In the genomic region with DNA sequence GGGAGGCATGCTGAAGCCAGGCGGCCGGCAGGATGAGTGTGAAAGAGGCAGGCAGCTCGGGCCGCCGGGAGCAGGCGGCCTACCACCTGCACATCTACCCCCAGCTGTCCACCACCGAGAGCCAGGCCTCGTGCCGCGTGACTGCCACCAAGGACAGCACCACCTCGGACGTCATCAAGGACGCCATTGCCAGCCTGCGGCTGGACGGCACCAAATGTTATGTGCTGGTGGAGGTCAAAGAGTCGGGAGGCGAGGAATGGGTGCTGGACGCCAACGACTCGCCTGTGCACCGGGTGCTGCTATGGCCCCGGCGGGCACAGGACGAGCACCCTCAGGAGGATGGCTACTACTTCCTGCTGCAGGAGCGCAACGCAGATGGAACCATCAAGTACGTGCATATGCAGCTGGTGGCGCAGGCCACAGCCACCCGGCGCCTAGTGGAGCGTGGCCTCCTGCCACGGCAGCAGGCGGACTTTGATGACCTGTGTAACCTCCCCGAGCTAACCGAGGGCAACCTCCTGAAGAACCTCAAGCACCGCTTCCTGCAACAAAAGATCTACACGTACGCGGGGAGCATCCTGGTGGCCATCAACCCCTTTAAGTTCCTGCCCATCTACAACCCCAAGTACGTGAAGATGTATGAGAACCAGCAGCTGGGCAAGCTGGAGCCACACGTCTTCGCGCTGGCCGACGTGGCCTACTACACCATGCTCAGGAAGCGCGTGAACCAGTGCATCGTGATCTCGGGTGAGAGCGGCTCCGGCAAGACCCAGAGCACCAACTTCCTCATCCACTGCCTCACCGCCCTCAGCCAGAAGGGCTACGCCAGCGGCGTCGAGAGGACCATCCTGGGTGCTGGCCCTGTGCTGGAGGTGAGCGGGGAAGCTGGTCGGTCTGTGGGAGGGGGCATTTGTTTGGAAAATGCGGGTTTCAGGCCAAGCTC, we compare ENCODE assay signal across 20 cellular contexts.
"Had no signal": no experiment of that assay in that cellular context is flagged by ENCODE, and none has a peak within 500 bp of the region (broad histone marks: within the 10 kb centered on the region; RNA-seq: fewer than 3 reads in every experiment).

No MANE protein-coding gene starts in this region.

- H3K36me3 ChIP-seq: ovary had no signal

- H3K27ac Mint-ChIP-seq: activated CD4-positive, alpha-beta memory T cell treated with anti-CD3 and anti-CD28 coated beads for 36 hours; activated CD4-positive, alpha-beta T cell treated with anti-CD3 and anti-CD28 coated beads for 36 hours; activated CD8-positive, alpha-beta memory T cell treated with anti-CD3 and anti-CD28 coated beads, Interleukin-2, amount 10 ng/mL, durations not matched to agents 7 days and 5 days; activated naive CD4-positive, alpha-beta T cell treated with anti-CD3 and anti-CD28 coated beads, Interleukin-2, amount 50 U/mL, for 24 hours; brain had no signal

- H3K27ac ChIP-seq: epithelial cell of prostate, ovary, thoracic aorta, WERI-Rb-1 had no signal

- H3K4me3 Mint-ChIP-seq: activated CD4-positive, alpha-beta memory T cell treated with anti-CD3 and anti-CD28 coated beads for 36 hours; activated CD4-positive, alpha-beta T cell treated with anti-CD3 and anti-CD28 coated beads for 36 hours; activated CD8-positive, alpha-beta memory T cell treated with anti-CD3 and anti-CD28 coated beads, Interleukin-2, amount 10 ng/mL, durations not matched to agents 7 days and 5 days; activated naive CD4-positive, alpha-beta T cell treated with anti-CD3 and anti-CD28 coated beads, Interleukin-2, amount 50 U/mL, for 24 hours; activated T-cell treated with anti-CD3 and anti-CD28 coated beads, Interleukin-2, amount 50 U/mL, for 24 hours; brain; central memory CD8-positive, alpha-beta T cell; nephron progenitor cell; T-helper 17 cell had no signal

- ATAC-seq: activated CD4-positive, alpha-beta T cell treated with anti-CD3 and anti-CD28 coated beads for 36 hours; activated CD8-positive, alpha-beta memory T cell treated with anti-CD3 and anti-CD28 coated beads, Interleukin-2, amount 10 ng/mL, durations not matched to agents 7 days and 5 days; sciatic nerve; T-helper 17 cell had no signal

- H3K4me3 ChIP-seq: ovary, thoracic aorta had no signal

- H3K27me3 ChIP-seq: ovary had no signal

- DNase-seq: activated CD4-positive, alpha-beta memory T cell treated with anti-CD3 and anti-CD28 coated beads for 36 hours; activated CD4-positive, alpha-beta T cell treated with anti-CD3 and anti-CD28 coated beads for 36 hours; activated CD8-positive, alpha-beta memory T cell treated with anti-CD3 and anti-CD28 coated beads, Interleukin-2, amount 10 ng/mL, durations not matched to agents 7 days and 5 days; activated T-cell treated with anti-CD3 and anti-CD28 coated beads, Interleukin-2, amount 50 U/mL, for 24 hours; amygdala; cortex of kidney; effector CD8-positive, alpha-beta T cell; foreskin melanocyte; head of caudate nucleus; immature natural killer cell; nephron progenitor cell; ovary; T-helper 17 cell; WERI-Rb-1 had no signal

- H3K9me3 Mint-ChIP-seq: activated naive CD4-positive, alpha-beta T cell treated with anti-CD3 and anti-CD28 coated beads, Interleukin-2, amount 50 U/mL, for 24 hours; activated T-cell treated with anti-CD3 and anti-CD28 coated beads, Interleukin-2, amount 50 U/mL, for 24 hours; central memory CD8-positive, alpha-beta T cell; immature natural killer cell had no signal

- H3K27me3 Mint-ChIP-seq: activated CD4-positive, alpha-beta memory T cell treated with anti-CD3 and anti-CD28 coated beads for 36 hours; activated CD4-positive, alpha-beta T cell treated with anti-CD3 and anti-CD28 coated beads for 36 hours; activated CD8-positive, alpha-beta memory T cell treated with anti-CD3 and anti-CD28 coated beads, Interleukin-2, amount 10 ng/mL, durations not matched to agents 7 days and 5 days; activated naive CD4-positive, alpha-beta T cell treated with anti-CD3 and anti-CD28 coated beads, Interleukin-2, amount 50 U/mL, for 24 hours; activated T-cell treated with anti-CD3 and anti-CD28 coated beads, Interleukin-2, amount 50 U/mL, for 24 hours; brain; central memory CD8-positive, alpha-beta T cell; T-helper 17 cell had no signal

- H3K9me3 ChIP-seq: ovary, thoracic aorta had no signal
